ENCODE assay signal across 15 cellular contexts in genomic region chr20:50514750-50515149, GRCh38. TPM values are rescaled to one million over a fixed set of nuclear protein-coding genes. Genes with fewer than 3 reads are reported as not detected.
DNase-seq lines count a peak whose midpoint lies in the region; ATAC-seq, FAIRE-seq and TF ChIP-seq lines count a peak whose summit lies in the region.
"Had no signal": no experiment of that assay in that cellular context is flagged by ENCODE, and none has a peak within 500 bp of the region (broad histone marks: within the 10 kb centered on the region; RNA-seq: fewer than 3 reads in every experiment).

No MANE protein-coding gene starts in this region.

- H3K9ac ChIP-seq in keratinocyte (ENCODE audit: control insufficient read depth, extremely low read depth, insufficient read depth, low read length) (no peak overlapping the region), endodermal cell (ENCODE audit: extremely low read depth, low read length, poor library complexity, severe bottlenecking) (no peak overlapping the region)

- no TSS peak for BruUV-seq in A673 (replicated peaks; lab: Mats Ljungman, UMichigan)

- H3K9me1 ChIP-seq in keratinocyte (ENCODE audit: control insufficient read depth, extremely low read depth, insufficient read depth, low read length), result no peaks in the 10 kb centered on the region

- peaks cover 91% of the 10 kb centered on the region for H3K79me2 ChIP-seq in keratinocyte (ENCODE audit: control insufficient read depth, insufficient read depth, low read length)

- dilution Hi-C loops in keratinocyte (cut with MboI; ENCODE audit: extremely low pct_ligation_motif_present, low sequenced_read_pairs), result no loop called here

- H3K9me3 Mint-ChIP-seq in stimulated activated naive CD8-positive, alpha-beta T cell treated with anti-CD3 and anti-CD28 coated beads, Interleukin-15, Interleukin-2, amounts not matched to agents 100 ng/mL and 50 ng/mL, for 24 hours, result no peaks in the 10 kb centered on the region
- no peaks in the 10 kb centered on the region for H3K9me3 Mint-ChIP-seq in endodermal cell
- H3K9me3 Mint-ChIP-seq in type B pancreatic cell, result no peaks in the 10 kb centered on the region
- H3K9me3 Mint-ChIP-seq: GM23338 had no signal

- no peak for FAIRE-seq in keratinocyte (lab: Jason Lieb, UNC)

- WGBS in endodermal cell (ENCODE audit: insufficient coverage in 1 of 2, insufficient read length in 1 of 2), 2 experiments, result 93 to 98% methylated on average over 3 of the region's 3 CpGs

- peaks cover 41% of the 10 kb centered on the region for H3K36me3 Mint-ChIP-seq in stimulated activated naive CD8-positive, alpha-beta T cell treated with anti-CD3 and anti-CD28 coated beads, Interleukin-15, Interleukin-2, amounts not matched to agents 100 ng/mL and 50 ng/mL, for 24 hours (ENCODE audit: low read depth)
- H3K36me3 Mint-ChIP-seq in endodermal cell (ENCODE audit: low read depth), result peaks cover 2% of the 10 kb centered on the region
- H3K36me3 Mint-ChIP-seq in type B pancreatic cell, result no peaks in the 10 kb centered on the region

- H3K27me3 Mint-ChIP-seq in stimulated activated naive CD8-positive, alpha-beta T cell treated with anti-CD3 and anti-CD28 coated beads, Interleukin-15, Interleukin-2, amounts not matched to agents 100 ng/mL and 50 ng/mL, for 24 hours, result no peaks in the 10 kb centered on the region
- H3K27me3 Mint-ChIP-seq in endodermal cell (ENCODE audit: insufficient read depth) (no peaks in the 10 kb centered on the region), type B pancreatic cell (no peaks in the 10 kb centered on the region)

- H3K4me1 Mint-ChIP-seq in stimulated activated naive CD8-positive, alpha-beta T cell treated with anti-CD3 and anti-CD28 coated beads, Interleukin-15, Interleukin-2, amounts not matched to agents 100 ng/mL and 50 ng/mL, for 24 hours (ENCODE audit: low read depth), result peaks cover 88% of the 10 kb centered on the region
- H3K4me1 Mint-ChIP-seq in endodermal cell, result peaks cover 26% of the 10 kb centered on the region
- peaks cover 46% of the 10 kb centered on the region for H3K4me1 Mint-ChIP-seq in type B pancreatic cell (ENCODE audit: unreplicated experiment)

- H4K20me1 ChIP-seq in keratinocyte (ENCODE audit: control insufficient read depth, extremely low read depth, insufficient read depth, low read length), result peaks cover 7% of the 10 kb centered on the region

- no peak for DNase-seq in stimulated activated naive CD8-positive, alpha-beta T cell treated with anti-CD3 and anti-CD28 coated beads, Interleukin-15, Interleukin-2, amounts not matched to agents 100 U/mL and 50 U/mL, for 24 hours
- DNase-seq in keratinocyte (ENCODE audit: low read depth, low spot score) (no peak), endodermal cell (no peak), A673 (ENCODE audit: low spot score) (no peak), type B pancreatic cell (ENCODE audit: extremely low spot score, unreplicated experiment) (no peak)
- DNase-seq: activated CD4-positive, CD25-positive, alpha-beta regulatory T cell treated with anti-CD3 and anti-CD28 coated beads, Interleukin-2, amount 50 U/mL, for 72 hours; Caco-2; NCI-H1436; PC-9 had no signal

- H3K4me3 Mint-ChIP-seq in stimulated activated naive CD8-positive, alpha-beta T cell treated with anti-CD3 and anti-CD28 coated beads, Interleukin-15, Interleukin-2, amounts not matched to agents 100 ng/mL and 50 ng/mL, for 24 hours, result peak overlapping the region; percentile 97
- H3K4me3 Mint-ChIP-seq in endodermal cell (no peak overlapping the region), type B pancreatic cell (no peak overlapping the region)
- H3K4me3 Mint-ChIP-seq: GM23338 had no signal

- H3K27ac ChIP-seq in VCaP (peak overlapping the region; percentile 82), keratinocyte (ENCODE audit: control insufficient read depth, insufficient read depth, low read length) (peak overlapping the region; percentile 87), endodermal cell (ENCODE audit: low read depth, low read length) (no peak overlapping the region), A673 (ENCODE audit: low read depth, low read length, poor library complexity, severe bottlenecking) (no peak overlapping the region)
- H3K27ac ChIP-seq: cardiac muscle cell, PC-9 had no signal

- H3K36me3 ChIP-seq in keratinocyte (ENCODE audit: control insufficient read depth in 2 of 2, extremely low read depth in 1 of 2, insufficient read depth in 2 of 2, low read length in 2 of 2) (peaks cover 0 to 3% of the 10 kb centered on the region in 2 experiments), endodermal cell (ENCODE audit: control insufficient read depth, insufficient read depth, low read length) (no peaks in the 10 kb centered on the region), A673 (ENCODE audit: insufficient read depth, low read length, poor library complexity, severe bottlenecking) (no peaks in the 10 kb centered on the region)
- H3K36me3 ChIP-seq: cardiac muscle cell, suprapubic skin had no signal

- H3K4me3 ChIP-seq in keratinocyte (ENCODE audit: control insufficient read depth in 2 of 3, extremely low read depth in 1 of 3, insufficient read depth in 2 of 3, low read depth in 1 of 3, low read length in 3 of 3) (no peak overlapping the region), endodermal cell (ENCODE audit: low read length) (no peak overlapping the region), A673 (ENCODE audit: low read depth, low read length, poor library complexity, severe bottlenecking) (no peak overlapping the region)
- H3K4me3 ChIP-seq: cardiac muscle cell, GM23338, PC-9, suprapubic skin had no signal

- H2AFZ ChIP-seq in keratinocyte (ENCODE audit: control insufficient read depth, low read length), result no peak overlapping the region
- H2AFZ ChIP-seq: GM23338, PC-9 had no signal

- no peaks in the 10 kb centered on the region for H3K27me3 ChIP-seq in keratinocyte (ENCODE audit: control insufficient read depth, extremely low read depth, insufficient read depth, low read length)
- no peaks in the 10 kb centered on the region for H3K27me3 ChIP-seq in endodermal cell (ENCODE audit: control insufficient read depth, insufficient read depth, low read length, poor library complexity, severe bottlenecking)
- no peaks in the 10 kb centered on the region for H3K27me3 ChIP-seq in A673 (replicated peaks; ENCODE audit: insufficient read depth, low read depth, low read length, poor library complexity)
- H3K27me3 ChIP-seq: cardiac muscle cell, suprapubic skin had no signal

- intact Hi-C loops in A673 (cut with micrococcal nuclease; ENCODE audit: unreplicated experiment), result loop anchor here (5.0 kb wide), 1 partner anchor 58 kb away; no protein-coding TSS in a partner anchor

- H3K4me1 ChIP-seq in keratinocyte (ENCODE audit: control insufficient read depth, extremely low read depth, insufficient read depth, low read length) (peaks cover 59% of the 10 kb centered on the region), endodermal cell (ENCODE audit: control insufficient read depth, insufficient read depth, low read length) (peaks cover 2% of the 10 kb centered on the region), A673 (ENCODE audit: insufficient read depth, low read length, poor library complexity, severe bottlenecking) (peaks cover 53% of the 10 kb centered on the region)

- no peak for TF ChIP-seq CTCF in VCaP (conservative IDR thresholded peaks at IDR 0.05)
- no peak for TF ChIP-seq CTCF in keratinocyte (optimal IDR thresholded peaks at IDR 0.05 in 1 of 3, IDR thresholded peaks at IDR 0.05 in 1 of 3, conservative IDR thresholded peaks at IDR 0.05 in 1 of 3; ENCODE audit: extremely low read depth in 1 of 3, insufficient read depth in 2 of 3, low read length in 3 of 3)
- no peak for TF ChIP-seq CTCF in endodermal cell (conservative IDR thresholded peaks at IDR 0.05)
- no peak for TF ChIP-seq CTCF in A673 (conservative IDR thresholded peaks at IDR 0.05; ENCODE audit: low read depth, low read length)
- no peak for TF ChIP-seq CTCF in type B pancreatic cell (conservative IDR thresholded peaks at IDR 0.05)

- POLR2A ChIA-PET in A673 (lab: Charles Lee; ENCODE audit: low non-redundant PET), result no interaction called here

- ATAC-seq in stimulated activated naive CD8-positive, alpha-beta T cell treated with anti-CD3 and anti-CD28 coated beads, Interleukin-15, Interleukin-2, amounts not matched to agents 100 U/mL and 50 U/mL, for 24 hours, result no peak
- no peak for ATAC-seq in HG03097 (IDR thresholded peaks at IDR 0.05; ENCODE audit: low FRiP score, unreplicated experiment)
- ATAC-seq: GM23338 had no signal

- H3K27ac Mint-ChIP-seq in stimulated activated naive CD8-positive, alpha-beta T cell treated with anti-CD3 and anti-CD28 coated beads, Interleukin-15, Interleukin-2, amounts not matched to agents 100 ng/mL and 50 ng/mL, for 24 hours, result peak overlapping the region; percentile 97
- no peak overlapping the region for H3K27ac Mint-ChIP-seq in endodermal cell
- H3K27ac Mint-ChIP-seq in type B pancreatic cell, result no peak overlapping the region
- H3K27ac Mint-ChIP-seq: GM23338 had no signal

- H3K9me3 ChIP-seq in keratinocyte (ENCODE audit: control insufficient read depth, low read depth, low read length), result no peaks in the 10 kb centered on the region
- no peaks in the 10 kb centered on the region for H3K9me3 ChIP-seq in endodermal cell (ENCODE audit: control insufficient read depth, low read length)
- no peaks in the 10 kb centered on the region for H3K9me3 ChIP-seq in A673 (ENCODE audit: low read depth, low read length, poor library complexity, severe bottlenecking)
- H3K9me3 ChIP-seq: Caco-2, suprapubic skin had no signal

- CTCF ChIA-PET in A673 (lab: Charles Lee), result no interaction called here

- H3K4me2 ChIP-seq in keratinocyte (ENCODE audit: control insufficient read depth, extremely low read depth, insufficient read depth, low read depth, low read length), result peak overlapping the region; percentile 76
- H3K4me2 ChIP-seq: GM23338 had no signal

RNA-seq across cellular contexts. Expression of gene PTPN1, which starts 4.6 kb away (rescaled TPM):
- 53.3 to 67.4 TPM (median 61.6 TPM) in 3 replicates for polyA plus RNA-seq in keratinocyte
- 14.0 TPM for polyA plus RNA-seq in keratinocyte (2011; ENCODE audit: low read depth)
- 71.8 and 85.6 TPM in 2 replicates for polyA plus RNA-seq in keratinocyte (2011; cell fraction: cytosol; rRNA removed)
- polyA plus RNA-seq in keratinocyte (2011; cell fraction: nucleus; rRNA removed), result 107 and 110 TPM in 2 replicates
- 42.2 and 66.1 TPM in 2 replicates for polyA plus RNA-seq in keratinocyte (2012; ENCODE audit: low replicate concordance)
- polyA minus RNA-seq in keratinocyte, result 65.6 to 73.7 TPM (median 70.3 TPM) in 3 replicates
- 61.6 TPM for polyA minus RNA-seq in keratinocyte (2011; cell fraction: cytosol; rRNA and poly(A)+ RNA removed)
- 38.7 and 64.7 TPM in 2 replicates for polyA minus RNA-seq in keratinocyte (2011; cell fraction: nucleus; rRNA and poly(A)+ RNA removed)
- total RNA-seq in endodermal cell, result 10 to 100 TPM; 25.4 to 28.7 TPM
- 33.9 TPM for polyA plus RNA-seq in endodermal cell (2013, experiment 1 of 2)
- 30.7 TPM for polyA plus RNA-seq in endodermal cell (2013, experiment 2 of 2)
- 47.4 and 47.8 TPM in 2 replicates for total RNA-seq in A673 (2021)
- 26.6 and 27.6 TPM in 2 replicates for total RNA-seq in type B pancreatic cell (ENCODE audit: low replicate concordance)

Comparison
In these comparisons a context has a peak if more than half of its experiments do, and no peak if none do; other contexts are left out.
1. H3K27ac ChIP-seq: peak in VCaP (single experiment) and keratinocyte (single experiment); none in endodermal cell (single experiment) and A673 (single experiment).